Comparison of ENCODE assay signal across 1 cellular context in genomic region chr1:232684331-232685105, GRCh38.
TF ChIP-seq lines count a peak whose summit lies in the region.

No MANE protein-coding gene starts in this region.

TF ChIP-seq in IMR-90, 13 proteins besides CTCF, POLR2A, EP300 and RAD21:
- TF ChIP-seq BHLHE40 (IDR thresholded peaks at IDR 0.05; ENCODE audit: low read depth, low read length) (no peak), USF2 (IDR thresholded peaks at IDR 0.05; ENCODE audit: low read depth, low read length) (no peak), CEBPB (IDR thresholded peaks at IDR 0.05; ENCODE audit: low read depth, low read length) (no peak), FOS (IDR thresholded peaks at IDR 0.05; ENCODE audit: low read depth, low read length) (no peak), NFE2L2 (IDR thresholded peaks at IDR 0.05; ENCODE audit: low read depth, low read length) (no peak), MAFK (IDR thresholded peaks at IDR 0.05; ENCODE audit: low read depth, low read length) (no peak), CHD1 (IDR thresholded peaks at IDR 0.05; ENCODE audit: low read depth, low read length) (no peak), MAZ (IDR thresholded peaks at IDR 0.05; ENCODE audit: borderline replicate concordance, low read depth, low read length) (no peak)
TF ChIP-seq in IMR-90: peak in this region for 0.
